In genomic region chr22:23245045-23245798, GRCh38 we compare ENCODE assay signal across 10 cellular contexts.
DNase-seq lines count a peak whose midpoint lies in the region; ATAC-seq, FAIRE-seq and TF ChIP-seq lines count a peak whose summit lies in the region.
"Had no signal": no experiment of that assay in that cellular context is flagged by ENCODE, and none has a peak within 500 bp of the region (broad histone marks: within the 10 kb centered on the region; RNA-seq: fewer than 3 reads in every experiment).

No MANE protein-coding gene starts in this region.

- DNase-seq in A172 (ENCODE audit: low spot score) = peak; percentile 84
- DNase-seq in GM23338 (ENCODE audit: low spot score) = no peak
- DNase-seq in amniotic epithelial cell (ENCODE audit: low read depth) = peak; percentile 81
- DNase-seq in mesendoderm = no peak
- no peak for DNase-seq in HTR-8/SVneo (ENCODE audit: insufficient read length, low spot score)
- no peak for DNase-seq in endothelial cell (ENCODE audit: low spot score)
- no peak for DNase-seq in LoVo (ENCODE audit: low spot score)
- DNase-seq in GM19239 (ENCODE audit: insufficient read length, low spot score) = no peak
- DNase-seq: NCI-H187 treated with DMSO at 0.1 percent for 48 hours had no signal

- H3K9me3 Mint-ChIP-seq in GM23338 (no peaks in the 10 kb centered on the region; the same call in 2 of the 3 replicates), endothelial cell (ENCODE audit: unreplicated experiment) (no peaks in the 10 kb centered on the region)

- H4K8ac ChIP-seq in mesendoderm (ENCODE audit: low read depth, low read length) = no peak overlapping the region

- H3K4me3 Mint-ChIP-seq in GM23338 = no peak overlapping the region; the same call in 2 of the 3 replicates
- H3K4me3 Mint-ChIP-seq in endothelial cell (ENCODE audit: unreplicated experiment) = no peak overlapping the region

- H3K36me3 ChIP-seq in GM23338 (ENCODE audit: insufficient read depth) (no peaks in the 10 kb centered on the region), mesendoderm (ENCODE audit: control insufficient read depth, insufficient read depth, low read length) (no peaks in the 10 kb centered on the region)

- ATAC-seq in GM23338 = no peak

- FAIRE-seq in HTR-8/SVneo (lab: Jason Lieb, UNC) = no peak
- no peak for FAIRE-seq in GM19239 (lab: Jason Lieb, UNC)

- peaks cover 16% of the 10 kb centered on the region for H3F3A ChIP-seq in GM23338 (replicated peaks; ENCODE audit: low read depth)

- H3K36me3 Mint-ChIP-seq in GM23338 (ENCODE audit: low read depth) (peaks cover 10% of the 10 kb centered on the region), endothelial cell (ENCODE audit: low read depth, unreplicated experiment) (no peaks in the 10 kb centered on the region)

- H3K9me2 ChIP-seq in GM23338 (ENCODE audit: insufficient read depth) = no peaks in the 10 kb centered on the region

- no CpG with 5 or more reads among the region's 17 CpGs for WGBS in mesendoderm (ENCODE audit: extremely low coverage, insufficient coverage, low lambda C conversion rate)

- H3K18ac ChIP-seq in mesendoderm (ENCODE audit: low read length) = no peak overlapping the region

- H3K4me2 ChIP-seq in GM23338 (peak overlapping the region; percentile 76), mesendoderm (ENCODE audit: low read length) (no peak overlapping the region)

- H3K27me3 Mint-ChIP-seq in GM23338 (ENCODE audit: insufficient read depth, low read depth, poor library complexity) (peaks cover 22% of the 10 kb centered on the region), endothelial cell (ENCODE audit: unreplicated experiment) (peaks cover 4% of the 10 kb centered on the region)

- H3K4me1 Mint-ChIP-seq in GM23338 (peaks cover 88% of the 10 kb centered on the region), endothelial cell (ENCODE audit: unreplicated experiment) (peaks cover 52% of the 10 kb centered on the region)

- peak overlapping the region; percentile 41 for H3K4ac ChIP-seq in mesendoderm (ENCODE audit: low read depth, low read length)

- no peaks in the 10 kb centered on the region for H3K27me3 ChIP-seq in GM23338 (ENCODE audit: insufficient read depth)
- H3K27me3 ChIP-seq in mesendoderm (ENCODE audit: insufficient read depth, low read length, poor library complexity) = no peaks in the 10 kb centered on the region

- H3K27ac ChIP-seq in GM23338 (ENCODE audit: low read depth) (peak overlapping the region; percentile 81; the same call in 1 of the 2 replicates), mesendoderm (ENCODE audit: low read depth, low read length) (no peak overlapping the region)

- H3K4me3 ChIP-seq in GM23338 (peak overlapping the region; percentile 21; the same call in 1 of the 2 replicates), mesendoderm (ENCODE audit: low read length) (no peak overlapping the region)
- H3K4me3 ChIP-seq: coronary artery had no signal

- no peak overlapping the region for H2BK120ac ChIP-seq in mesendoderm (ENCODE audit: low read depth, low read length)

- H2BK15ac ChIP-seq in mesendoderm (replicated peaks; ENCODE audit: low read depth) = no peak overlapping the region

- no peak overlapping the region for H4K5ac ChIP-seq in mesendoderm (ENCODE audit: low read length)

- TF ChIP-seq CTCF in GM23338 (conservative IDR thresholded peaks at IDR 0.05; ENCODE audit: low read depth in 2 of 2) (no peak), endothelial cell (IDR thresholded peaks at IDR 0.05; ENCODE audit: unreplicated experiment) (no peak)

- no peak overlapping the region for H2AFZ ChIP-seq in GM23338

- no peak overlapping the region for H2AK5ac ChIP-seq in mesendoderm (ENCODE audit: low read length)

- H3K23ac ChIP-seq in mesendoderm (ENCODE audit: low read length) = no peak overlapping the region

- H3K4me1 ChIP-seq in GM23338 (ENCODE audit: insufficient read depth) = peaks cover 83% of the 10 kb centered on the region
- H3K4me1 ChIP-seq in mesendoderm (ENCODE audit: control insufficient read depth, low read depth, low read length) = peaks cover 41% of the 10 kb centered on the region

- H3K9ac ChIP-seq in mesendoderm (ENCODE audit: low read length) = no peak overlapping the region

- peaks cover 27% of the 10 kb centered on the region for H3K79me1 ChIP-seq in mesendoderm (ENCODE audit: low read length)

- H3K79me2 ChIP-seq in GM23338 (replicated peaks; ENCODE audit: insufficient read depth) = peaks cover 77% of the 10 kb centered on the region
- H3K79me2 ChIP-seq in mesendoderm (ENCODE audit: control insufficient read depth, insufficient read depth, low read length) = peaks cover 56% of the 10 kb centered on the region

- no peak overlapping the region for H2BK5ac ChIP-seq in mesendoderm (ENCODE audit: low read length)

- H4K20me1 ChIP-seq in GM23338 (replicated peaks; ENCODE audit: insufficient read depth) = peaks cover 2% of the 10 kb centered on the region; the same call in 1 of the 2 replicates

- peak overlapping the region; percentile 18 for H3K56ac ChIP-seq in mesendoderm (ENCODE audit: low read length)

- H3K27ac Mint-ChIP-seq in GM23338 (peak overlapping the region; percentile 88), endothelial cell (ENCODE audit: unreplicated experiment) (no peak overlapping the region)

TF ChIP-seq in GM23338, 12 proteins besides CTCF, POLR2A, EP300 and RAD21:
- TF ChIP-seq EZH2 (IDR thresholded peaks at IDR 0.05; ENCODE audit: low read depth, unreplicated experiment) (no peak), STAT1 (IDR thresholded peaks at IDR 0.05; ENCODE audit: unreplicated experiment) (no peak), CREB1 (CRISPR knock-in tag; IDR thresholded peaks at IDR 0.05; ENCODE audit: low read depth) (no peak), ETS1 (IDR thresholded peaks at IDR 0.05) (no peak), EZH2phosphoT487 (IDR thresholded peaks at IDR 0.05; ENCODE audit: unreplicated experiment) (no peak)

Comparison
In these comparisons a context has a peak if more than half of its experiments do, and no peak if none do; other contexts are left out.
1. DNase-seq: peak in A172 (single experiment) and amniotic epithelial cell (single experiment); none in GM23338 (single experiment), mesendoderm (single experiment), HTR-8/SVneo (single experiment), endothelial cell (single experiment), LoVo (single experiment) and GM19239 (single experiment).